31 cellular contexts compared by ENCODE assay signal in genomic region chr7:115276791-115277190, GRCh38.
"Had no signal": no experiment of that assay in that cellular context is flagged by ENCODE, and none has a peak within 500 bp of the region (broad histone marks: within the 10 kb centered on the region; RNA-seq: fewer than 3 reads in every experiment).

No MANE protein-coding gene starts in this region.

- H3K9me3 ChIP-seq: adrenal gland, body of pancreas, breast epithelium had no signal

- H3K27ac ChIP-seq: adrenal gland, body of pancreas, brain microvascular endothelial cell, breast epithelium, VCaP had no signal

- H3K4me1 ChIP-seq: adrenal gland, body of pancreas, breast epithelium had no signal

- H3K4me3 ChIP-seq: adrenal gland, body of pancreas, breast epithelium had no signal

- DNase-seq: activated B cell treated with CpG ODN at 0.5 μM for 24 hours; activated CD4-positive, alpha-beta memory T cell treated with anti-CD3 and anti-CD28 coated beads for 36 hours; activated CD4-positive, alpha-beta T cell treated with anti-CD3 and anti-CD28 coated beads for 4 hours; activated CD4-positive, alpha-beta T cell treated with anti-CD3 and anti-CD28 coated beads, Interleukin-2, amount 10 ng/mL, durations not matched to agents 24 days and 14 days; activated CD4-positive, alpha-beta T cell treated with anti-CD3 and anti-CD28 coated beads, Interleukin-2, amount 50 U/mL, for 1 hour; activated CD4-positive, alpha-beta T cell treated with anti-CD3 and anti-CD28 coated beads, Interleukin-2, amount 50 U/mL, for 4 hours; activated CD4-positive, CD25-positive, alpha-beta regulatory T cell treated with anti-CD3 and anti-CD28 coated beads, Interleukin-2, amount 50 U/mL, for 72 hours; activated CD8-positive, alpha-beta memory T cell treated with anti-CD3 and anti-CD28 coated beads, Interleukin-2, amount 50 U/mL, for 4 hours; activated CD8-positive, alpha-beta T cell treated with anti-CD3 and anti-CD28 coated beads for 36 hours; activated effector memory CD4-positive, alpha-beta T cell treated with anti-CD3 and anti-CD28 coated beads, Interleukin-2, amount 50 U/mL, for 16 hours; activated gamma-delta T cell treated with Interleukin-2 at 50 U/mL for 16 hours; activated naive CD4-positive, alpha-beta T cell; activated naive CD4-positive, alpha-beta T cell treated with anti-CD3 and anti-CD28 coated beads for 36 hours; activated naive CD4-positive, alpha-beta T cell treated with anti-CD3 and anti-CD28 coated beads, Interleukin-2, amount 50 U/mL, for 16 hours; activated naive CD8-positive, alpha-beta T cell treated with anti-CD3 and anti-CD28 coated beads for 36 hours; activated T-cell treated with anti-CD3 and anti-CD28 coated beads for 4 hours; activated T-cell treated with anti-CD3 and anti-CD28 coated beads, Interleukin-2, amount 50 U/mL, for 1 hour; activated T-cell treated with anti-CD3 and anti-CD28 coated beads, Interleukin-2, amount 50 U/mL, for 4 hours; activated T-cell treated with anti-CD3 and anti-CD28 coated beads, Interleukin-2, amount 50 U/mL, for 72 hours; adrenal gland; amniotic stem cell; aorta; body of pancreas; brain microvascular endothelial cell; central memory CD4-positive, alpha-beta T cell; T-helper 2 cell; T-helper 9 cell had no signal

- H3K36me3 ChIP-seq: adrenal gland, brain microvascular endothelial cell, breast epithelium had no signal

- H3K27me3 ChIP-seq: adrenal gland, body of pancreas, brain microvascular endothelial cell, breast epithelium had no signal

- ATAC-seq: activated CD8-positive, alpha-beta T cell treated with anti-CD3 and anti-CD28 coated beads for 36 hours; activated naive CD4-positive, alpha-beta T cell treated with anti-CD3 and anti-CD28 coated beads, Interleukin-2, amount 50 U/mL, for 72 hours; activated T-cell treated with anti-CD3 and anti-CD28 coated beads, Interleukin-2, amount 50 U/mL, for 4 hours; activated T-cell treated with anti-CD3 and anti-CD28 coated beads, Interleukin-2, amount 50 U/mL, for 72 hours; activated T-helper 17 cell treated with anti-CD3 and anti-CD28 coated beads, Interleukin-2, amount 50 U/mL, for 72 hours; body of pancreas had no signal
